Comparison of ENCODE assay signal across 31 cellular contexts in the genomic region with DNA sequence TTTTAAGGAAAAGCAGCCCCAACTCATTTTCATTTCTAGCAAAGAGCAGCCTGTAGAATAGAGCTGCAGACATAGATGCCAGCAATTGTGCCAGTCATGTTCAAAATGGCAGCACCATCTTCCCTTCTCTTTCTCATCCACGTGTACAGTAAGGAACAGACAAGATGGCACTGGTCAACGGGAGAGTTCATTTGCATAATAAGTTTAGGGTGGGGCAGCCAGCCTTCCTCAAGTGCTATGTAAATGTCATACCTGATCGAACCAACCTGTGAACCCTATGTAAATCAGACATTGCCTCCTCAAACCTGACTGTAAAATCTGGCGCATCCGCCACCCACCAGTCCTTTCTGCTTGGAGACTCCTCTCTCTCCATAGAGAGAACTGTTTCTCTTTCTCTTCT.
"Had no signal": no experiment of that assay in that cellular context is flagged by ENCODE, and none has a peak within 500 bp of the region (broad histone marks: within the 10 kb centered on the region; RNA-seq: fewer than 3 reads in every experiment).

No MANE protein-coding gene starts in this region.

- H3K4me3 Mint-ChIP-seq: natural killer cell; nephron; neural progenitor cell; stimulated activated memory B cell treated with anti-CD40 and anti-IgM and Interleukin-4, amounts not matched to agents 10 μg/mL and 1 μg/mL and 100 μg/mL, for 72 hours; stimulated activated naive CD8-positive, alpha-beta T cell treated with anti-CD3 and anti-CD28 coated beads, Interleukin-15, amount 100 ng/mL, for 72 hours; type B pancreatic cell had no signal

- H3K27ac ChIP-seq: neural progenitor cell, ovary, parathyroid adenoma, psoas muscle, skin epidermis, spleen, suprapubic skin, testis, tibial artery, transverse colon, upper lobe of right lung, uterus had no signal

- H3K4me3 ChIP-seq: neural progenitor cell, ovary, psoas muscle, skin epidermis, smooth muscle cell, spleen, suprapubic skin, testis, tibial artery, transverse colon, upper lobe of right lung, uterus had no signal

- H3K4me2 ChIP-seq: neural progenitor cell, smooth muscle cell had no signal

- H2AFZ ChIP-seq: neural progenitor cell, parathyroid adenoma had no signal

- H3K79me2 ChIP-seq: parathyroid adenoma had no signal

- H3K9me3 Mint-ChIP-seq: neural progenitor cell, type B pancreatic cell had no signal

- H3K27ac Mint-ChIP-seq: natural killer cell; nephron; neural progenitor cell; progenitor cell of endocrine pancreas; stimulated activated memory B cell treated with anti-CD40 and anti-IgM and Interleukin-4, amounts not matched to agents 10 μg/mL and 1 μg/mL and 100 μg/mL, for 72 hours; type B pancreatic cell had no signal

- H3K36me3 Mint-ChIP-seq: natural killer cell; neural progenitor cell; stimulated activated memory B cell treated with anti-CD40 and anti-IgM and Interleukin-4, amounts not matched to agents 10 μg/mL and 1 μg/mL and 100 μg/mL, for 72 hours; type B pancreatic cell had no signal

- H3K27me3 ChIP-seq: neural progenitor cell, ovary, testis, transverse colon, uterus had no signal

- DNase-seq: natural killer cell; occipital lobe; ovary; posterior cingulate gyrus; psoas muscle; right cardiac atrium; spleen; stimulated activated CD4-positive, alpha-beta T cell treated with anti-CD3 and anti-CD28 coated beads, Interleukin-12 subunit alpha, Interleukin-12 subunit beta, amount 100 ng/mL, for 4 hours; stimulated activated CD4-positive, alpha-beta T cell treated with anti-CD3 and anti-CD28 coated beads, Interleukin-1b, Interleukin-23, amount 100 ng/mL, for 48 hours; stimulated activated CD4-positive, alpha-beta T cell treated with anti-CD3 and anti-CD28 coated beads, Interleukin-4, amount 100 ng/mL, for 1 hour; stimulated activated CD4-positive, alpha-beta T cell treated with anti-CD3 and anti-CD28 coated beads, Interleukin-4, amount 100 ng/mL, for 4 hours; stimulated activated CD8-positive, alpha-beta memory T cell treated with anti-CD3 and anti-CD28 coated beads, Interleukin-4, amount 100 ng/mL, for 48 hours; stimulated activated naive CD4-positive, alpha-beta T cell; stimulated activated naive CD8-positive, alpha-beta T cell treated with anti-CD3 and anti-CD28 coated beads, Interleukin-15, amount 100 ng/mL, for 72 hours; stimulated activated naive CD8-positive, alpha-beta T cell treated with anti-CD3 and anti-CD28 coated beads, Interleukin-15, Interleukin-2, amounts not matched to agents 100 U/mL and 50 U/mL, for 24 hours; substantia nigra; testis; tibial artery; transverse colon; upper lobe of right lung; uterus had no signal

- H3K36me3 ChIP-seq: neural progenitor cell, ovary, spleen, suprapubic skin, tibial artery, transverse colon, upper lobe of right lung, uterus had no signal

- H3K9me3 ChIP-seq: ovary, psoas muscle, suprapubic skin, testis, tibial artery, transverse colon, upper lobe of right lung, uterus had no signal

- H3K4me1 ChIP-seq: neural progenitor cell, parathyroid adenoma, psoas muscle, spleen, suprapubic skin, testis, tibial artery, transverse colon, upper lobe of right lung, uterus had no signal

- ATAC-seq: natural killer cell; psoas muscle; right cardiac atrium; sciatic nerve; stimulated activated memory B cell treated with anti-CD40 and anti-IgM and Interleukin-4, amounts not matched to agents 10 μg/mL and 1 μg/mL and 100 μg/mL, for 72 hours; stimulated activated naive CD8-positive, alpha-beta T cell treated with anti-CD3 and anti-CD28 coated beads, Interleukin-15, amount 100 ng/mL, for 72 hours; stimulated activated naive CD8-positive, alpha-beta T cell treated with anti-CD3 and anti-CD28 coated beads, Interleukin-15, Interleukin-2, amounts not matched to agents 100 U/mL and 50 U/mL, for 24 hours; upper lobe of right lung had no signal

- H3K4me1 Mint-ChIP-seq: natural killer cell; stimulated activated memory B cell treated with anti-CD40 and anti-IgM and Interleukin-4, amounts not matched to agents 10 μg/mL and 1 μg/mL and 100 μg/mL, for 72 hours; stimulated activated naive CD8-positive, alpha-beta T cell treated with anti-CD3 and anti-CD28 coated beads, Interleukin-15, amount 100 ng/mL, for 72 hours had no signal
